Comparison of ENCODE assay signal across 1 cellular context in the genomic region with DNA sequence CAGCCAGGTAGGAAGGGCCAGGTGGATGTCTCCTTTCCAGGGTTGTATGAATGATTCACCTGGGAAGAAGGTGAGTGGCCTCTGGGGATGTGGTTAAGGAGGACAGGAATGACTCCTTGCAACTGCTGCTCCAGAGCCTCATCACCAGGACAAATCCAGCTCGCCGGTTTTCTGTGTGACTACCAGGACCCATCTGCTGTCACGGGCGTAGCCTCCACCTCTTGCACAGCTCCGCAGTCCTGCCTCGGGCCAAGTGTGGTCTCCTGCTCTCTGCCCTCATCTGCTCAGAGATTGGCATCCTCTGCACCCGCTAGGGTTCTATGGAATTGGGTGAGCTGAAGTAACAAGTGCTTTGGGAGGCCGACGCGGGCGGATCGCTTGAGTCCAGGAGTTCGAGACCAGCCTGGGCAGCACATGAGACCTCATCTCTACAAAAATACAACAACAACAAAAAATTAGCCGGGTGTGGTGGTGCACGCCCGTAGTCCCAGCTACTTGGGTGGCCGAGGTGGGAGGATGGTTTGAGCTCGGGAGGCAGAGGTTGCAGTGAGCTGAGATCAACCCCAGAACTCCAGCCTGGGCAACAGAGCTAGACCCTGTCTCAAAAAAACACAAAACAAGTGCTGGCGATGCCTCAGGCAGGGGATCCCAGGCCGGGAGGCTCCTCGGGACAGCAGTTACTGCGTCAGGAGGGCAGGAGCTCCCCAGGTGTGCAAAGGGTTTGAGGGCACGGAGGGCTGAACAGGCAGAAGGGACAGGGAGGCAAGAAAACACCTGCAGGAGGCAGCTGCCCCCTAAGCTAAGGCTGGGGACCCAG.
TF ChIP-seq lines count a peak whose summit lies in the region.

No MANE protein-coding gene starts in this region.

TF ChIP-seq in endothelial cell of umbilical vein, 7 proteins besides CTCF, POLR2A, EP300 and RAD21:
- TF ChIP-seq GATA2 (IDR thresholded peaks at IDR 0.05; ENCODE audit: insufficient read depth, insufficient read length, low read depth, low read length) (no peak), EZH2 (IDR thresholded peaks at IDR 0.05; ENCODE audit: borderline replicate concordance, low read depth, low read length, severe bottlenecking) (no peak), MYC (IDR thresholded peaks at IDR 0.05; ENCODE audit: low read depth, low read length) (no peak), POLR2AphosphoS5 (IDR thresholded peaks at IDR 0.05; ENCODE audit: insufficient read depth, low read depth, low read length) (no peak)
- TF ChIP-seq, protein P1, sequence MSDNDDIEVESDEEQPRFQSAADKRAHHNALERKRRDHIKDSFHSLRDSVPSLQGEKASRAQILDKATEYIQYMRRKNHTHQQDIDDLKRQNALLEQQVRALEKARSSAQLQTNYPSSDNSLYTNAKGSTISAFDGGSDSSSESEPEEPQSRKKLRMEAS (IDR thresholded peaks at IDR 0.05; ENCODE audit: insufficient read depth, insufficient read length): no peak
TF ChIP-seq in endothelial cell of umbilical vein: peak in this region for 0.
